13 cellular contexts compared by ENCODE assay signal in genomic region chr11:128625766-128626165, GRCh38. TPM values are rescaled to one million over a fixed set of nuclear protein-coding genes. Genes with fewer than 3 reads are reported as not detected.
A peak's percentile ranks its signal among the peaks of the same experiment; 100 is the strongest.
DNase-seq lines count a peak whose midpoint lies in the region; ATAC-seq and TF ChIP-seq lines count a peak whose summit lies in the region.
"Had no signal": no experiment of that assay in that cellular context is flagged by ENCODE, and none has a peak within 500 bp of the region (broad histone marks: within the 10 kb centered on the region; RNA-seq: fewer than 3 reads in every experiment).

No MANE protein-coding gene starts in this region.

- no peaks in the 10 kb centered on the region for H3K36me3 ChIP-seq in naive thymus-derived CD4-positive, alpha-beta T cell (ENCODE audit: control insufficient read depth in 2 of 3, insufficient read depth in 3 of 3, low read length in 3 of 3)
- H3K36me3 ChIP-seq: brain microvascular endothelial cell, gastroesophageal sphincter had no signal

- no peaks in the 10 kb centered on the region for H3K9me3 Mint-ChIP-seq in CD4-positive, alpha-beta T cell
- H3K9me3 Mint-ChIP-seq in activated T-helper 1 cell treated with anti-CD3 and anti-CD28 coated beads, Interleukin-12 subunit alpha, Interleukin-12 subunit beta, Interleukin-2, Interleukin-4 antibody, amounts not matched to agents 30 ng/mL and 10 ng/mL and 1 ng/mL, durations not matched to agents 14 hours and 24 hours and 36 hours = no peaks in the 10 kb centered on the region
- H3K9me3 Mint-ChIP-seq in naive thymus-derived CD4-positive, alpha-beta T cell = peaks cover 0 to 2% (median 0%) of the 10 kb centered on the region in 11 donors

- TF ChIP-seq CTCF in CD4-positive, alpha-beta T cell (IDR thresholded peaks at IDR 0.05) = no peak
- TF ChIP-seq CTCF in GM13976 (IDR thresholded peaks at IDR 0.05; ENCODE audit: borderline replicate concordance, control extremely low read depth, extremely low read depth, insufficient read depth, missing control alignments) = no peak

- peak overlapping the region; percentile 32 for H3K4me3 ChIP-seq in naive thymus-derived CD4-positive, alpha-beta T cell (ENCODE audit: low read length)
- H3K4me3 ChIP-seq: gastroesophageal sphincter had no signal

- no peak for DNase-seq in CD4-positive, alpha-beta T cell
- DNase-seq in GM13976 (ENCODE audit: low spot score) (peak; percentile 24), Right ventricle myocardium superior (no peak), DMS114 treated with DMSO at 0.1 percent for 48 hours (lab: John Stamatoyannopoulos, UW; ENCODE audit: unreplicated experiment) (no peak)
- no peak for DNase-seq in activated T-helper 1 cell treated with anti-CD3 and anti-CD28 coated beads, Interleukin-12 subunit alpha, Interleukin-12 subunit beta, Interleukin-2, Interleukin-4 antibody, amounts not matched to agents 30 ng/mL and 10 ng/mL and 1 ng/mL, durations not matched to agents 14 hours and 24 hours and 36 hours (ENCODE audit: low spot score)
- DNase-seq in naive thymus-derived CD4-positive, alpha-beta T cell = no peak
- DNase-seq: brain microvascular endothelial cell; NCI-H510A treated with DMSO at 0.1 percent for 48 hours; retina; RPMI8226; stimulated activated CD4-positive, alpha-beta T cell treated with anti-CD3 and anti-CD28 coated beads, Interleukin-4, amount 100 ng/mL, for 24 hours had no signal

- H3K27me3 Mint-ChIP-seq in CD4-positive, alpha-beta T cell = no peaks in the 10 kb centered on the region
- H3K27me3 Mint-ChIP-seq in activated T-helper 1 cell treated with anti-CD3 and anti-CD28 coated beads, Interleukin-12 subunit alpha, Interleukin-12 subunit beta, Interleukin-2, Interleukin-4 antibody, amounts not matched to agents 30 ng/mL and 10 ng/mL and 1 ng/mL, durations not matched to agents 14 hours and 24 hours and 36 hours (ENCODE audit: insufficient read depth) = no peaks in the 10 kb centered on the region
- H3K27me3 Mint-ChIP-seq in naive thymus-derived CD4-positive, alpha-beta T cell = no peaks in the 10 kb centered on the region

- H3K9me3 ChIP-seq in CD4-positive, alpha-beta T cell (ENCODE audit: control insufficient read depth, low read length) = no peaks in the 10 kb centered on the region
- H3K9me3 ChIP-seq in naive thymus-derived CD4-positive, alpha-beta T cell (ENCODE audit: control insufficient read depth in 2 of 3, low read length in 3 of 3) = no peaks in the 10 kb centered on the region
- H3K9me3 ChIP-seq: gastroesophageal sphincter had no signal

- peak overlapping the region; percentile 78 for H3K27ac ChIP-seq in CD4-positive, alpha-beta T cell (ENCODE audit: low read depth, low read length)
- peak overlapping the region; percentile 73 for H3K27ac ChIP-seq in naive thymus-derived CD4-positive, alpha-beta T cell (ENCODE audit: low read depth, low read length)
- H3K27ac ChIP-seq: brain microvascular endothelial cell, gastroesophageal sphincter had no signal

- ATAC-seq in CD4-positive, alpha-beta T cell (ENCODE audit: poor library complexity) = no peak
- no peak for ATAC-seq in naive thymus-derived CD4-positive, alpha-beta T cell
- ATAC-seq in GM19455 (IDR thresholded peaks at IDR 0.05; ENCODE audit: unreplicated experiment) = no peak
- no peak for ATAC-seq in Right ventricle myocardium superior (ENCODE audit: poor library complexity)
- ATAC-seq: gastroesophageal sphincter had no signal

- peaks cover 100% of the 10 kb centered on the region for H3K4me1 Mint-ChIP-seq in CD4-positive, alpha-beta T cell (ENCODE audit: low read depth)
- H3K4me1 Mint-ChIP-seq in activated T-helper 1 cell treated with anti-CD3 and anti-CD28 coated beads, Interleukin-12 subunit alpha, Interleukin-12 subunit beta, Interleukin-2, Interleukin-4 antibody, amounts not matched to agents 30 ng/mL and 10 ng/mL and 1 ng/mL, durations not matched to agents 14 hours and 24 hours and 36 hours (ENCODE audit: low read depth) = peaks cover 94% of the 10 kb centered on the region
- H3K4me1 Mint-ChIP-seq in naive thymus-derived CD4-positive, alpha-beta T cell = peaks cover 75 to 100% (median 99%) of the 10 kb centered on the region in 7 donors

- peak overlapping the region; percentile 97 for H3K27ac Mint-ChIP-seq in CD4-positive, alpha-beta T cell
- H3K27ac Mint-ChIP-seq in activated T-helper 1 cell treated with anti-CD3 and anti-CD28 coated beads, Interleukin-12 subunit alpha, Interleukin-12 subunit beta, Interleukin-2, Interleukin-4 antibody, amounts not matched to agents 30 ng/mL and 10 ng/mL and 1 ng/mL, durations not matched to agents 14 hours and 24 hours and 36 hours = peak overlapping the region; percentile 97
- H3K27ac Mint-ChIP-seq in naive thymus-derived CD4-positive, alpha-beta T cell = peak overlapping the region; percentile 95 to 100 (median 98)

- intact Hi-C loops in CD4-positive, alpha-beta T cell (cut with DNase I, micrococcal nuclease) = loop anchor here (2.0 to 5.0 kb wide), 2 partner anchors 15 to 118 kb away; no protein-coding TSS in a partner anchor
- intact Hi-C loops in activated T-helper 1 cell treated with anti-CD3 and anti-CD28 coated beads, Interleukin-12 subunit alpha, Interleukin-12 subunit beta, Interleukin-2, Interleukin-4 antibody, amounts not matched to agents 30 ng/mL and 10 ng/mL and 1 ng/mL, durations not matched to agents 14 hours and 24 hours and 36 hours (cut with micrococcal nuclease) = no loop called here
- intact Hi-C loops in naive thymus-derived CD4-positive, alpha-beta T cell (cut with micrococcal nuclease) = loop anchor here in 1 of 2 donors (2.0 kb wide), 1 partner anchor 43 kb away; no protein-coding TSS in a partner anchor
- intact Hi-C loops in Right ventricle myocardium superior (cut with DNase I) = loop anchor here (10.0 kb wide), 2 partner anchors 71 to 151 kb away; no protein-coding TSS in a partner anchor

- peaks cover 64 to 89% of the 10 kb centered on the region in 2 donors for H3K4me1 ChIP-seq in naive thymus-derived CD4-positive, alpha-beta T cell (ENCODE audit: control insufficient read depth in 2 of 2, insufficient read depth in 2 of 2, low read length in 2 of 2)

- H3K36me3 Mint-ChIP-seq in CD4-positive, alpha-beta T cell (ENCODE audit: low read depth) = no peaks in the 10 kb centered on the region
- peaks cover 3% of the 10 kb centered on the region for H3K36me3 Mint-ChIP-seq in activated T-helper 1 cell treated with anti-CD3 and anti-CD28 coated beads, Interleukin-12 subunit alpha, Interleukin-12 subunit beta, Interleukin-2, Interleukin-4 antibody, amounts not matched to agents 30 ng/mL and 10 ng/mL and 1 ng/mL, durations not matched to agents 14 hours and 24 hours and 36 hours (ENCODE audit: low read depth)
- H3K36me3 Mint-ChIP-seq in naive thymus-derived CD4-positive, alpha-beta T cell = peaks cover 0 to 1% (median 0%) of the 10 kb centered on the region in 5 donors

- CTCF ChIA-PET in CD4-positive, alpha-beta T cell (lab: Charles Lee) = no interaction called here
- CTCF ChIA-PET in naive thymus-derived CD4-positive, alpha-beta T cell (lab: Charles Lee) = interaction anchor here (0.9 to 4.7 kb wide), 5 partner anchors 101 to 459 kb away, joined by 3 to 17 read pairs (median 8); no protein-coding TSS in a partner anchor

- peak overlapping the region; percentile 72 for H3K4me3 Mint-ChIP-seq in CD4-positive, alpha-beta T cell
- H3K4me3 Mint-ChIP-seq in activated T-helper 1 cell treated with anti-CD3 and anti-CD28 coated beads, Interleukin-12 subunit alpha, Interleukin-12 subunit beta, Interleukin-2, Interleukin-4 antibody, amounts not matched to agents 30 ng/mL and 10 ng/mL and 1 ng/mL, durations not matched to agents 14 hours and 24 hours and 36 hours = peak overlapping the region; percentile 75
- peak overlapping the region; percentile 48 to 89 (median 82) for H3K4me3 Mint-ChIP-seq in naive thymus-derived CD4-positive, alpha-beta T cell

- H3K27me3 ChIP-seq in CD4-positive, alpha-beta T cell (ENCODE audit: control insufficient read depth, insufficient read depth, low read length) = no peaks in the 10 kb centered on the region
- H3K27me3 ChIP-seq in naive thymus-derived CD4-positive, alpha-beta T cell (ENCODE audit: control insufficient read depth in 2 of 2, insufficient read depth in 2 of 2, low read length in 2 of 2) = no peaks in the 10 kb centered on the region
- H3K27me3 ChIP-seq: brain microvascular endothelial cell, gastroesophageal sphincter had no signal

- in situ Hi-C loops in GM13976 (cut with MboI; ENCODE audit: low sequenced_read_pairs, unreplicated experiment) = loop anchor here (5.0 to 25.0 kb wide), 3 partner anchors 101 to 588 kb away; no protein-coding TSS in a partner anchor

- POLR2A ChIA-PET in CD4-positive, alpha-beta T cell (lab: Charles Lee) = interaction anchor here (0.9 to 8.6 kb wide), 11 partner anchors 15 to 336 kb away, joined by 3 to 131 read pairs (median 16); no protein-coding TSS in a partner anchor
- POLR2A ChIA-PET in naive thymus-derived CD4-positive, alpha-beta T cell (lab: Charles Lee) = interaction anchor here (0.6 to 18.7 kb wide), 19 partner anchors 14 to 475 kb away, joined by 3 to 546 read pairs (median 6); no protein-coding TSS in a partner anchor

RNA-seq across cellular contexts. Expression of gene ETS1, which starts 38.4 kb away (rescaled TPM):
- total RNA-seq in CD4-positive, alpha-beta T cell = 100 to 1,000 TPM; 579 to 590 TPM
- 609 and 619 TPM in 2 replicates for total RNA-seq in activated T-helper 1 cell treated with anti-CD3 and anti-CD28 coated beads, Interleukin-12 subunit alpha, Interleukin-12 subunit beta, Interleukin-2, Interleukin-4 antibody, amounts not matched to agents 30 ng/mL and 10 ng/mL and 1 ng/mL, durations not matched to agents 14 hours and 24 hours and 36 hours
- total RNA-seq in naive thymus-derived CD4-positive, alpha-beta T cell = 100 to 1,000 TPM; 659 to 871 (median 773) TPM
- polyA plus RNA-seq in naive thymus-derived CD4-positive, alpha-beta T cell = 100 to 1,000 TPM; 514 to 634 TPM
- 45.6 TPM for total RNA-seq in Right ventricle myocardium superior

Comparison
In these comparisons a context has a peak if more than half of its experiments do, and no peak if none do; other contexts are left out.
1. RNA of gene ETS1, which starts 38.4 kb away (total RNA-seq): 659 to 871 TPM in naive thymus-derived CD4-positive, alpha-beta T cell, 609 to 619 TPM in activated T-helper 1 cell treated with anti-CD3 and anti-CD28 coated beads, Interleukin-12 subunit alpha, Interleukin-12 subunit beta, Interleukin-2, Interleukin-4 antibody, amounts not matched to agents 30 ng/mL and 10 ng/mL and 1 ng/mL, durations not matched to agents 14 hours and 24 hours and 36 hours and 579 to 590 TPM in CD4-positive, alpha-beta T cell; 45.6 TPM in Right ventricle myocardium superior (single experiment); every median in the first group is over 10 times any median in the second.
2. Peak in every context shown above with its lines, with median percentiles within 50 percentile points of each other: H3K27ac Mint-ChIP-seq and H3K4me3 Mint-ChIP-seq.